ENCODE assay signal across 8 cellular contexts in the genomic region with DNA sequence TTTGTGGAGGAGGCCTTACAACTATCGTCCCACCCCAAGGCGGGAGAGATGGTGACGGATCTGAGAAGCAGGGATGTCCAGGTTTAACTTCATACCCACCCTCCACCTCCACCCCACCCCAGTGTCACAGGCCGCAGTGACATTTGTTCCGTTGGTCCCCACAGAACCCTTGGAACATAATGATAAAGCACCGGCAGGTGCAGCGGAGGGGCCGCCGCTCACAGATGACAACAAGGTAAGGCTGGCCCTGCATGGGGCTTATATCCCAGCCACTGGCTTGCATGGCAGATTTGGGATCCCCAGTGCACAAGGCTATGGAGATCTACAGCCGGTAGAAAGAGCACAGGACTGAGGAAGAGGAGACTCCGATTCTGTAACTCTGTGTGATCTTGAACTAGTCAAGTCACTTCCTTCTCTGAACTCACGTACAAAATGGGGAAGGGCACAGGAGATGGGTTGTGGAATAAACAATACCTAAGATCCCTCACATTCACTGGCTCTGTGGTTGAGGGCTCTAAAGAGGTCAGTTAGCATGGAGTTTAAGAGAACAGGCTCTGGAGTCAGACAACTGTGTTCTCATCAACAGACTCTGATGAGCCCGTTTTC. TPM values are rescaled to one million over a fixed set of nuclear protein-coding genes. Genes with fewer than 3 reads are reported as not detected.
DNase-seq lines count a peak whose midpoint lies in the region; ATAC-seq, FAIRE-seq and TF ChIP-seq lines count a peak whose summit lies in the region.

No MANE protein-coding gene starts in this region.

- H3K36me3 ChIP-seq in HAP-1 (replicated peaks) = peaks cover 22% of the 10 kb centered on the region
- peaks cover 38% of the 10 kb centered on the region for H3K36me3 ChIP-seq in left ventricle myocardium inferior
- H3K36me3 ChIP-seq in small intestine (ENCODE audit: control insufficient read depth in 2 of 2, insufficient read depth in 2 of 2, low read length in 2 of 2) = peaks cover 8 to 11% of the 10 kb centered on the region in 2 donors

- FAIRE-seq in small intestine (lab: Jason Lieb, UNC) = no peak

- H3K27ac Mint-ChIP-seq in activated CD4-positive, alpha-beta memory T cell treated with anti-CD3 and anti-CD28 coated beads for 36 hours = peak overlapping the region; percentile 81

- H3K9me3 ChIP-seq in HAP-1 (no peaks in the 10 kb centered on the region), left ventricle myocardium inferior (replicated peaks) (no peaks in the 10 kb centered on the region), small intestine (ENCODE audit: control insufficient read depth, low read depth) (no peaks in the 10 kb centered on the region)

- no peaks in the 10 kb centered on the region for H3K4me1 ChIP-seq in HAP-1
- H3K4me1 ChIP-seq in left ventricle myocardium inferior = peaks cover 31% of the 10 kb centered on the region
- peaks cover 0 to 3% of the 10 kb centered on the region in 2 donors for H3K4me1 ChIP-seq in small intestine (ENCODE audit: control insufficient read depth in 2 of 2, insufficient read depth in 1 of 2, low read depth in 1 of 2, low read length in 1 of 2)

- CTCF ChIA-PET in activated CD4-positive, alpha-beta memory T cell treated with anti-CD3 and anti-CD28 coated beads for 36 hours (lab: Charles Lee) = interaction anchor here (0.9 to 1.4 kb wide), 3 partner anchors 22 to 178 kb away, joined by 4 to 6 read pairs (median 5); no protein-coding TSS in a partner anchor

- ATAC-seq in HG02840 (IDR thresholded peaks at IDR 0.05; ENCODE audit: low FRiP score, unreplicated experiment) = no peak
- ATAC-seq in HG02852 (IDR thresholded peaks at IDR 0.05; ENCODE audit: unreplicated experiment) = no peak

- H3K27ac ChIP-seq in 22Rv1 (peak overlapping the region; percentile 63), left ventricle myocardium inferior (replicated peaks) (peak overlapping the region; percentile 93), small intestine (ENCODE audit: low read depth in 1 of 2, low read length in 1 of 2) (peak overlapping the region; percentile 35 to 80)

- peak overlapping the region; percentile 85 for H3K4me3 ChIP-seq in HAP-1
- peak overlapping the region; percentile 99 for H3K4me3 ChIP-seq in left ventricle myocardium inferior
- peak overlapping the region; percentile 66 to 75 for H3K4me3 ChIP-seq in small intestine (ENCODE audit: low read depth in 1 of 2, low read length in 2 of 2)

- POLR2A ChIA-PET in activated CD4-positive, alpha-beta memory T cell treated with anti-CD3 and anti-CD28 coated beads for 36 hours (lab: Charles Lee) = interaction anchor here (1.0 kb wide), 1 partner anchor 20 kb away, joined by 3 read pairs; a partner anchor contains a TSS

- no peaks in the 10 kb centered on the region for H3K27me3 ChIP-seq in HAP-1 (ENCODE audit: low read depth)
- H3K27me3 ChIP-seq in left ventricle myocardium inferior (ENCODE audit: low read depth) = no peaks in the 10 kb centered on the region
- no peaks in the 10 kb centered on the region for H3K27me3 ChIP-seq in small intestine (ENCODE audit: control insufficient read depth in 2 of 2, insufficient read depth in 2 of 2, low read length in 2 of 2)

- intact Hi-C loops in activated CD4-positive, alpha-beta memory T cell treated with anti-CD3 and anti-CD28 coated beads for 36 hours (cut with micrococcal nuclease) = loop anchor here (2.0 to 5.0 kb wide), 3 partner anchors 20 to 430 kb away; a partner anchor contains a TSS
- intact Hi-C loops in left ventricle myocardium inferior (cut with micrococcal nuclease) = no loop called here

- in situ Hi-C loops in HAP-1 (cut with MboI; ENCODE audit: low sequenced_read_pairs) = no loop called here

- H3K36me3 Mint-ChIP-seq in activated CD4-positive, alpha-beta memory T cell treated with anti-CD3 and anti-CD28 coated beads for 36 hours = peaks cover 24% of the 10 kb centered on the region

- H3K4me1 Mint-ChIP-seq in activated CD4-positive, alpha-beta memory T cell treated with anti-CD3 and anti-CD28 coated beads for 36 hours (ENCODE audit: low read depth) = peaks cover 15% of the 10 kb centered on the region

- peak overlapping the region; percentile 86 for H3K4me3 Mint-ChIP-seq in activated CD4-positive, alpha-beta memory T cell treated with anti-CD3 and anti-CD28 coated beads for 36 hours

- TF ChIP-seq CTCF in 22Rv1 (IDR thresholded peaks at IDR 0.05) (no peak), left ventricle myocardium inferior (IDR thresholded peaks at IDR 0.05; ENCODE audit: borderline replicate concordance) (no peak)

- H3K27me3 Mint-ChIP-seq in activated CD4-positive, alpha-beta memory T cell treated with anti-CD3 and anti-CD28 coated beads for 36 hours = no peaks in the 10 kb centered on the region

- DNase-seq in HAP-1 (ENCODE audit: low spot score in 2 of 2) (no peak), left ventricle myocardium inferior (no peak), small intestine (no peak), AG20443 (ENCODE audit: low spot score) (no peak)
- peak; percentile 20 for DNase-seq in activated CD4-positive, alpha-beta memory T cell treated with anti-CD3 and anti-CD28 coated beads for 36 hours

- 8 to 26% (median 11%) methylated on average over 13 of the region's 13 CpGs for WGBS in small intestine, 3 donors

- no peaks in the 10 kb centered on the region for H3K9me3 Mint-ChIP-seq in activated CD4-positive, alpha-beta memory T cell treated with anti-CD3 and anti-CD28 coated beads for 36 hours

RNA-seq across cellular contexts. Expression of a gene that starts 0.9 kb away (rescaled TPM):
- 10 to 100 TPM; 24.9 to 27.0 TPM for total RNA-seq in activated CD4-positive, alpha-beta memory T cell treated with anti-CD3 and anti-CD28 coated beads for 36 hours
- 22.2 TPM for total RNA-seq in left ventricle myocardium inferior
- 10 to 100 TPM; 36.7 to 42.7 (median 37.2) TPM for polyA plus RNA-seq in small intestine

RNA-seq across cellular contexts. Expression of a gene that starts 0.9 kb away (rescaled TPM):
- not detected for total RNA-seq in activated CD4-positive, alpha-beta memory T cell treated with anti-CD3 and anti-CD28 coated beads for 36 hours
- total RNA-seq in left ventricle myocardium inferior = 0.55 TPM
- polyA plus RNA-seq in small intestine = under 1 TPM in 1 of 3 donors, not detected in 2; 0.81 TPM

RNA-seq across cellular contexts. Expression of a gene that starts 19.8 kb away (rescaled TPM):
- 100 to 1,000 TPM; 192 to 196 TPM for total RNA-seq in activated CD4-positive, alpha-beta memory T cell treated with anti-CD3 and anti-CD28 coated beads for 36 hours
- total RNA-seq in left ventricle myocardium inferior = 0.91 TPM
- 10 to 100 TPM; 10.8 to 99.6 (median 11.4) TPM for polyA plus RNA-seq in small intestine

RNA-seq across cellular contexts. Expression of a gene that starts 34.5 kb away (rescaled TPM):
- total RNA-seq in activated CD4-positive, alpha-beta memory T cell treated with anti-CD3 and anti-CD28 coated beads for 36 hours = not detected
- total RNA-seq in left ventricle myocardium inferior = 0.33 TPM
- 10 to 100 TPM in 1 of 3 donors, 1 to 10 TPM in 2; 2.6 to 23.0 (median 4.1) TPM for polyA plus RNA-seq in small intestine

RNA-seq across cellular contexts. Expression of a gene that starts 41.0 kb away (rescaled TPM):
- 1 to 10 TPM; 1.8 to 2.2 TPM for total RNA-seq in activated CD4-positive, alpha-beta memory T cell treated with anti-CD3 and anti-CD28 coated beads for 36 hours
- 24.7 TPM for total RNA-seq in left ventricle myocardium inferior
- polyA plus RNA-seq in small intestine = 10 to 100 TPM in 1 of 3 donors, 1 to 10 TPM in 2; 7.8 to 14.6 (median 8.7) TPM

Comparison
In these comparisons a context has a peak if more than half of its experiments do, and no peak if none do; other contexts are left out.
1. RNA of a gene that starts 19.8 kb away (total RNA-seq): 192 to 196 TPM in activated CD4-positive, alpha-beta memory T cell treated with anti-CD3 and anti-CD28 coated beads for 36 hours; 0.91 TPM in left ventricle myocardium inferior (single experiment); every median in the first group is over 100 times any median in the second.
2. Peak in every context shown above with its lines, with median percentiles within 50 percentile points of each other: H3K27ac ChIP-seq and H3K4me3 ChIP-seq.